1 cellular context compared by ENCODE assay signal in the genomic region with DNA sequence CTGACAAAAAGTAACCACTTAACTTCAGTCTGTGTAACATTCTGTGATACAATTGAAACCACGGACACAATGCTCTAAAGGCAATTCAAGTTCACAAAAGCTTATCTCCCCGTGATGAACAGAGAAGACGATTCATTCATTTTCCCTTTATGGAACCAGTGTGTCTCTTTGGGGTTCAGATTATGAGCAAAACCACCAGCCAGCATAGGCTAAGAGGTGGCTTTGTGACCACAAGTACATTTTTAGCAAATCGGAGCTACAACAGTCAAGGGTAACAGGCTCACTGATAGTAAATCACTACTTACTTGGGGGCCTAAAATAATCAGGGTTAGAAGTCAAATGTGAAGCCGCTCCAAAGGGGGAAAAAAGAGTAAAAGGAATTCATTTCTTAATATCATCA.
TF ChIP-seq lines count a peak whose summit lies in the region.

No MANE protein-coding gene starts in this region.

TF ChIP-seq in IMR-90, 13 proteins besides CTCF, POLR2A, EP300 and RAD21:
- no peak for TF ChIP-seq RCOR1 (IDR thresholded peaks at IDR 0.05; ENCODE audit: insufficient replicate concordance, low read length)
- no peak for TF ChIP-seq RFX5 (IDR thresholded peaks at IDR 0.05; ENCODE audit: low read depth, low read length)
- no peak for TF ChIP-seq MAFK (IDR thresholded peaks at IDR 0.05; ENCODE audit: low read depth, low read length)
- TF ChIP-seq, protein P1, sequence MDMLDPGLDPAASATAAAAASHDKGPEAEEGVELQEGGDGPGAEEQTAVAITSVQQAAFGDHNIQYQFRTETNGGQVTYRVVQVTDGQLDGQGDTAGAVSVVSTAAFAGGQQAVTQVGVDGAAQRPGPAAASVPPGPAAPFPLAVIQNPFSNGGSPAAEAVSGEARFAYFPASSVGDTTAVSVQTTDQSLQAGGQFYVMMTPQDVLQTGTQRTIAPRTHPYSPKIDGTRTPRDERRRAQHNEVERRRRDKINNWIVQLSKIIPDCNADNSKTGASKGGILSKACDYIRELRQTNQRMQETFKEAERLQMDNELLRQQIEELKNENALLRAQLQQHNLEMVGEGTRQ (IDR thresholded peaks at IDR 0.05; ENCODE audit: low read depth, low read length): no peak
- TF ChIP-seq NFE2L2 (IDR thresholded peaks at IDR 0.05; ENCODE audit: low read depth, low read length): no peak
- TF ChIP-seq BHLHE40 (IDR thresholded peaks at IDR 0.05; ENCODE audit: low read depth, low read length): no peak
- TF ChIP-seq MAZ (IDR thresholded peaks at IDR 0.05; ENCODE audit: borderline replicate concordance, low read depth, low read length): no peak
- TF ChIP-seq CEBPB (IDR thresholded peaks at IDR 0.05; ENCODE audit: low read depth, low read length): no peak
- TF ChIP-seq MXI1 (IDR thresholded peaks at IDR 0.05; ENCODE audit: borderline replicate concordance, low read depth, low read length): no peak
- TF ChIP-seq FOS (IDR thresholded peaks at IDR 0.05; ENCODE audit: low read depth, low read length): no peak
TF ChIP-seq in IMR-90: peak in this region for 0.
